ENCODE assay signal across 8 cellular contexts in the genomic region with DNA sequence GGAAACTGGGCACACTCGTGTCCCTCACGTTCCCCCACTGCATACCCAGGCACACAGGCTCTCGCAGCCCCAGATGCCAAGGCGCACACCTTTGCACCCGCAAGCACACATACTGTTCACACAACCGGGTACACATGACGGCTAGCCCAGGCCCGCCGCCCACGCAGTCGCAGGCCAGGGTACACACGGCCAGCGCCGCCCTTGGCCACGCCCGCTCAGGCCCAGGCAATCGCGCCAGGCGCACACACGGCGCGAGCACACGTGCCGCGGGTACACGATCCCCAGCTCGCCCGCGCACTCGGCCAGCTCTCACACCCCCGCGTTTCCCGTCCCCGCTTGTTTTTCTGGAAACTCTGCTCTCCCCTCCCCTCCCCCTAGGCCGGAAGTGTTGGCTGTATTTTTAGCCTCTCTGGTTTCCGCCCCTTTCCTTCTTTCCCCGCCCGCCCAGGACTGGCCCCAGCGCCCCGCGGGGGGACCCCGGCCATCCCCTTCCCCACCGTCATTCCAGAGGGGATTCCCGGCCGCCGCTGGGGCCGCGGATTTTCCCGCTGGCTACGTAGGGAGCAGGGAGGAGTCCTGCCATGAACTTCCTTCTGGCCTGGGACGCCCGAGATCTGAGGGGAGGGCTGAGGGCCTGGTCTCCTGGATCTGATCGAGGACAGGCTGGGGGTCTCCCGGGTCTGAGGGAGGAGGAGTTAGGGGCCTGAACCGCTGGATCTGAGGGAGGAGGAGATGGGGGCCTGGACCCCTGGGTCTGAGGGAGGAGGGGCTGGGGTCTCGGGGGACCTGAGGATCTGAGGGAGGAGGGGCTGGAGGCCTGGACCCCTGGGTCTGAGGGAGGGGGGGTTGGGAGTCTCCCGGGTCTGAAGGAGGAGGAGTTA. TPM values are rescaled to one million over a fixed set of nuclear protein-coding genes. Genes with fewer than 3 reads are reported as not detected.
A peak's percentile ranks its signal among the peaks of the same experiment; 100 is the strongest.
DNase-seq lines count a peak whose midpoint lies in the region; TF ChIP-seq lines count a peak whose summit lies in the region.

No MANE protein-coding gene starts in this region.

- in situ Hi-C loops in GM18951 (cut with MboI; ENCODE audit: low sequenced_read_pairs, unreplicated experiment), result no loop called here
- in situ Hi-C loops in KBM-7 (cut with MboI; ENCODE audit: low pct_unique_long_range_greater_than_20kb, low sequenced_read_pairs), result no loop called here

- H3K4me1 ChIP-seq in neutrophil (ENCODE audit: control insufficient read depth in 1 of 2, insufficient read depth in 1 of 2, low read depth in 1 of 2, low read length in 1 of 2) (peaks cover 70 to 71% of the 10 kb centered on the region in 2 experiments), subcutaneous abdominal adipose tissue (ENCODE audit: control insufficient read depth in 5 of 5, insufficient read depth in 5 of 5, low read length in 5 of 5) (peaks cover 20 to 73% (median 53%) of the 10 kb centered on the region in 5 donors)

- H3K9me3 ChIP-seq in neutrophil, result no peaks in the 10 kb centered on the region
- H3K9me3 ChIP-seq in subcutaneous abdominal adipose tissue (ENCODE audit: control insufficient read depth in 5 of 5, low read length in 5 of 5), result no peaks in the 10 kb centered on the region

- H3K4me3 ChIP-seq in neutrophil (ENCODE audit: low read depth in 1 of 2, low read length in 1 of 2) (peak overlapping the region; percentile 98 to 100), subcutaneous abdominal adipose tissue (ENCODE audit: low read depth in 1 of 5, low read length in 5 of 5) (peak overlapping the region; percentile 50 to 64 (median 59))

- H3K9ac ChIP-seq in subcutaneous abdominal adipose tissue (ENCODE audit: low read length in 5 of 5), result peak overlapping the region; percentile 72 to 97 (median 81)

- H3K27ac ChIP-seq in neutrophil, result peak overlapping the region; percentile 100
- peak overlapping the region; percentile 99 for H3K27ac ChIP-seq in subcutaneous abdominal adipose tissue (ENCODE audit: low read depth, low read length)

- H3K27me3 ChIP-seq in neutrophil, result no peaks in the 10 kb centered on the region
- H3K27me3 ChIP-seq in subcutaneous abdominal adipose tissue (ENCODE audit: control insufficient read depth in 5 of 5, insufficient read depth in 4 of 5, low read length in 5 of 5), result no peaks in the 10 kb centered on the region

- peak; percentile 70 for DNase-seq in AG08395 (ENCODE audit: low spot score)
- DNase-seq in KBM-7, result peak; percentile 93
- DNase-seq in SK-N-DZ (ENCODE audit: low spot score), result peak; percentile 62
- peak; percentile 77 for DNase-seq in activated naive CD4-positive, alpha-beta T cell treated with anti-CD3 and anti-CD28 coated beads, Interleukin-2, amount 50 U/mL, for 16 hours
- peak; percentile 72 for DNase-seq in germinal center (ENCODE audit: low spot score)

- peaks cover 11% of the 10 kb centered on the region for H3K36me3 ChIP-seq in neutrophil
- H3K36me3 ChIP-seq in subcutaneous abdominal adipose tissue (ENCODE audit: control insufficient read depth in 5 of 5, insufficient read depth in 5 of 5, low read length in 5 of 5), result peaks cover 0 to 10% (median 7%) of the 10 kb centered on the region in 5 donors

- TF ChIP-seq POLR2A in GM18951 (IDR thresholded peaks at IDR 0.05; ENCODE audit: extremely low read depth, insufficient read depth, insufficient read length), result peak; percentile 57

- peak; percentile 46 for TF ChIP-seq CTCF in neutrophil (IDR thresholded peaks at IDR 0.05)

RNA-seq across cellular contexts. Expression of gene ZFP36, which starts 4.0 kb away (rescaled TPM):
- 0.05 and 0.12 TPM in 2 replicates for polyA plus RNA-seq in SK-N-DZ (2014; cell fraction: cytosol; rRNA removed)
- polyA plus RNA-seq in SK-N-DZ (2014; cell fraction: nucleus; rRNA removed), result 0.25 and 3.2 TPM in 2 replicates

RNA-seq across cellular contexts. Expression of gene PLEKHG2, which starts 9.8 kb away (rescaled TPM):
- 6.1 and 6.7 TPM in 2 replicates for polyA plus RNA-seq in SK-N-DZ (2014; cell fraction: cytosol; rRNA removed)
- 45.7 and 55.9 TPM in 2 replicates for polyA plus RNA-seq in SK-N-DZ (2014; cell fraction: nucleus; rRNA removed)

RNA-seq across cellular contexts. Expression of gene MED29, which starts 11.5 kb away (rescaled TPM):
- 22.6 and 23.4 TPM in 2 replicates for polyA plus RNA-seq in SK-N-DZ (2014; cell fraction: cytosol; rRNA removed)
- 5.6 and 6.3 TPM in 2 replicates for polyA plus RNA-seq in SK-N-DZ (2014; cell fraction: nucleus; rRNA removed)

RNA-seq across cellular contexts. Expression of gene PAF1, which starts 11.8 kb away (rescaled TPM):
- polyA plus RNA-seq in SK-N-DZ (2014; cell fraction: cytosol; rRNA removed), result 22.7 and 24.5 TPM in 2 replicates
- 20.1 and 24.0 TPM in 2 replicates for polyA plus RNA-seq in SK-N-DZ (2014; cell fraction: nucleus; rRNA removed)

RNA-seq across cellular contexts. Expression of gene RPS16, which starts 33.1 kb away (rescaled TPM):
- polyA plus RNA-seq in SK-N-DZ (2014; cell fraction: cytosol; rRNA removed), result 33.7 and 54.4 TPM in 2 replicates
- polyA plus RNA-seq in SK-N-DZ (2014; cell fraction: nucleus; rRNA removed), result 34.5 and 39.1 TPM in 2 replicates

Comparison
In these comparisons a context has a peak if more than half of its experiments do, and no peak if none do; other contexts are left out.
1. Peak in every context shown above with its lines: DNase-seq, H3K4me3 ChIP-seq and H3K27ac ChIP-seq.